In the genomic region with DNA sequence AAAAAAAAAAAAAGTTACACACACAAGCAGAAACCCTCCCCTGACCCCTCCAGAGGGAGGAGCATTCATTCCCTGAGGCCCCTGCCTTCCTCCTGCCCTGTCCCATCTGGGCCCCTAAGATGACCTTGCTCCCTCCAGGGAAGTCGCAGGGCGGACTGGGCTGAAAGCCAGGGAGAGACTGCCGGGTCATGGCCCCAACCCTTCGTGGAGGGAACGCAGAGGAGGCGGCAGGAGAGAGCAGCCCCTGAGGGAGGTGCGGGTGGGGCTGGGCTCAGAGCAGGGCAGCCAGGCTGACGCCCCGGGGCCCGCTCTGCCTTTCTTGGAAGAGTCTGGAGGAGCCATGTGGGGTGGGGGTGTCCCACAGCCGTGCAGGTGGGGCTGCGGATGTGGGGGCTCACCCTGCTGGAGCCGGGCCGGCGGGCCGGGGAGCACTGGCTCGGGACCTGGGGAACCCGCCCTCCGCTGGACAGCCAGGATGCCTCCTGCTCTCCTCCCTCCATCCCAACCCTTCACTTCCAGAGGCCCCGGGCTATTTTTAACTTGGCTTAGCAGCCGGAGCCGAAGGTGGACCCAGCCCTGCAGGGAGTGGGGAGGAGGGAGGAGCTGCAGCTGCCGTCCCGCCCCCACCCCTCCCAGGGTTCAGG, we compare ENCODE assay signal across 1 cellular context.
TF ChIP-seq lines count a peak whose summit lies in the region.

No MANE protein-coding gene starts in this region.

TF ChIP-seq in K562, 482 proteins besides CTCF, POLR2A, EP300 and RAD21 (continued from another document and continues in another):
- TF ChIP-seq, protein P1, sequence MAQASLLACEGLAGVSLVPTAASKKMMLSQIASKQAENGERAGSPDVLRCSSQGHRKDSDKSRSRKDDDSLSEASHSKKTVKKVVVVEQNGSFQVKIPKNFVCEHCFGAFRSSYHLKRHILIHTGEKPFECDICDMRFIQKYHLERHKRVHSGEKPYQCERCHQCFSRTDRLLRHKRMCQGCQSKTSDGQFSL (CRISPR knock-in tag; IDR thresholded peaks at IDR 0.05), result 0 out of 2 replicates have a peak, but pooled peaks have one; percentile 13
- TF ChIP-seq, protein P1 (tag; IDR thresholded peaks at IDR 0.05), result no peak
- TF ChIP-seq SIRT6 (IDR thresholded peaks at IDR 0.05; ENCODE audit: low read depth, low read length) (no peak), BRD4 (IDR thresholded peaks at IDR 0.05) (no peak), ARID1B (IDR thresholded peaks at IDR 0.05) (peak; percentile 35; the same call in 1 of the 2 replicates), TEAD1 (CRISPR knock-in tag; IDR thresholded peaks at IDR 0.05) (0 out of 4 replicates have a peak, but pooled peaks of 1 of the 2 experiments have one; percentile 32), RNF2 (IDR thresholded peaks at IDR 0.05) (peak; percentile 48; the same call in 1 of the 2 replicates), NCOA4 (IDR thresholded peaks at IDR 0.05; ENCODE audit: partially characterized antibody) (no peak), ETV5 (CRISPR knock-in tag; IDR thresholded peaks at IDR 0.05; ENCODE audit: low read depth) (no peak), RAD51 (IDR thresholded peaks at IDR 0.05; ENCODE audit: borderline replicate concordance, low read depth) (no peak), ZNF79 (CRISPR knock-in tag; IDR thresholded peaks at IDR 0.05; ENCODE audit: low read depth) (no peak), NR2C2 (CRISPR knock-in tag; IDR thresholded peaks at IDR 0.05) (peak; percentile 36; the same call in 1 of the 2 replicates), NR2C2 (tag; IDR thresholded peaks at IDR 0.05) (peak; percentile 64; the same call in 1 of the 2 replicates), ZNF121 (CRISPR knock-in tag; conservative IDR thresholded peaks at IDR 0.05) (no peak), ZNF41 (CRISPR knock-in tag; conservative IDR thresholded peaks at IDR 0.05) (no peak), ZNF197 (CRISPR knock-in tag; IDR thresholded peaks at IDR 0.05; ENCODE audit: low read depth) (no peak), HNRNPK (IDR thresholded peaks at IDR 0.05; ENCODE audit: low read depth, low read length, poor library complexity, severe bottlenecking) (no peak), TOE1 (IDR thresholded peaks at IDR 0.05; ENCODE audit: borderline replicate concordance) (no peak), TOE1 (CRISPR knock-in tag; IDR thresholded peaks at IDR 0.05; ENCODE audit: borderline replicate concordance, low read depth) (no peak), NFE2L1 (tag; IDR thresholded peaks at IDR 0.05; ENCODE audit: borderline replicate concordance, low read depth) (no peak), SIN3A (IDR thresholded peaks at IDR 0.05; ENCODE audit: borderline replicate concordance in 2 of 2, control insufficient read depth in 1 of 2, low read depth in 2 of 2, low read length in 2 of 2) (no peak), BRF1 (IDR thresholded peaks at IDR 0.05; ENCODE audit: borderline replicate concordance, extremely low read depth, insufficient read length) (no peak), ATF7 (IDR thresholded peaks at IDR 0.05) (0 out of 2 replicates have a peak, but pooled peaks have one; percentile 33), HCFC1 (IDR thresholded peaks at IDR 0.05; ENCODE audit: low read depth, low read length) (no peak), SRSF9 (IDR thresholded peaks at IDR 0.05; ENCODE audit: borderline replicate concordance, low read depth, low read length) (no peak), HDAC3 (IDR thresholded peaks at IDR 0.05; ENCODE audit: borderline replicate concordance, partially characterized antibody) (no peak), MEF2A (IDR thresholded peaks at IDR 0.05; ENCODE audit: control insufficient read depth, low read depth, low read length) (peak; percentile 88; the same call in 1 of the 2 replicates), ZNF354B (CRISPR knock-in tag; IDR thresholded peaks at IDR 0.05) (no peak), NRF1 (conservative IDR thresholded peaks at IDR 0.05 in 1 of 2, IDR thresholded peaks at IDR 0.05 in 1 of 2) (peak; percentile 31 to 34; a peak in 3 of 4 replicates), CTBP1 (IDR thresholded peaks at IDR 0.05; ENCODE audit: borderline replicate concordance) (peak; percentile 63; the same call in 1 of the 2 replicates), SAFB2 (IDR thresholded peaks at IDR 0.05; ENCODE audit: borderline replicate concordance, low read depth, low read length, severe bottlenecking) (no peak), STAG1 (CRISPR knock-in tag; IDR thresholded peaks at IDR 0.05; ENCODE audit: borderline replicate concordance) (no peak), EHMT2 (IDR thresholded peaks at IDR 0.05) (no peak), HDGF (IDR thresholded peaks at IDR 0.05) (no peak), PHF8 (IDR thresholded peaks at IDR 0.05; ENCODE audit: borderline replicate concordance, low read length) (peak; percentile 42; the same call in 1 of the 2 replicates), TFAM (CRISPR knock-in tag; conservative IDR thresholded peaks at IDR 0.05) (no peak), NFIC (IDR thresholded peaks at IDR 0.05) (peak; percentile 94), BCOR (IDR thresholded peaks at IDR 0.05) (0 out of 2 replicates have a peak, but pooled peaks have one; percentile 10), GATA2 (CRISPR knock-in tag; IDR thresholded peaks at IDR 0.05) (no peak), FOXK1 (CRISPR knock-in tag; IDR thresholded peaks at IDR 0.05; ENCODE audit: borderline replicate concordance) (no peak), FOXA1 (IDR thresholded peaks at IDR 0.05; ENCODE audit: borderline replicate concordance) (no peak), PYGO2 (tag; IDR thresholded peaks at IDR 0.05) (no peak)
- TF ChIP-seq, protein P2, sequence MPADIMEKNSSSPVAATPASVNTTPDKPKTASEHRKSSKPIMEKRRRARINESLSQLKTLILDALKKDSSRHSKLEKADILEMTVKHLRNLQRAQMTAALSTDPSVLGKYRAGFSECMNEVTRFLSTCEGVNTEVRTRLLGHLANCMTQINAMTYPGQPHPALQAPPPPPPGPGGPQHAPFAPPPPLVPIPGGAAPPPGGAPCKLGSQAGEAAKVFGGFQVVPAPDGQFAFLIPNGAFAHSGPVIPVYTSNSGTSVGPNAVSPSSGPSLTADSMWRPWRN (IDR thresholded peaks at IDR 0.05; ENCODE audit: low read depth), result no peak
- TF ChIP-seq, protein P3, sequence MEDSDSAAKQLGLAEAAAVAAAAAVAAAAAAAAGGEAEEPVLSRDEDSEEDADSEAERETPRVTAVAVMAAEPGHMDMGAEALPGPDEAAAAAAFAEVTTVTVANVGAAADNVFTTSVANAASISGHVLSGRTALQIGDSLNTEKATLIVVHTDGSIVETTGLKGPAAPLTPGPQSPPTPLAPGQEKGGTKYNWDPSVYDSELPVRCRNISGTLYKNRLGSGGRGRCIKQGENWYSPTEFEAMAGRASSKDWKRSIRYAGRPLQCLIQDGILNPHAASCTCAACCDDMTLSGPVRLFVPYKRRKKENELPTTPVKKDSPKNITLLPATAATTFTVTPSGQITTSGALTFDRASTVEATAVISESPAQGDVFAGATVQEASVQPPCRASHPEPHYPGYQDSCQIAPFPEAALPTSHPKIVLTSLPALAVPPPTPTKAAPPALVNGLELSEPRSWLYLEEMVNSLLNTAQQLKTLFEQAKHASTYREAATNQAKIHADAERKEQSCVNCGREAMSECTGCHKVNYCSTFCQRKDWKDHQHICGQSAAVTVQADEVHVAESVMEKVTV (CRISPR knock-in tag; IDR thresholded peaks at IDR 0.05), result no peak
- TF ChIP-seq, protein P4, sequence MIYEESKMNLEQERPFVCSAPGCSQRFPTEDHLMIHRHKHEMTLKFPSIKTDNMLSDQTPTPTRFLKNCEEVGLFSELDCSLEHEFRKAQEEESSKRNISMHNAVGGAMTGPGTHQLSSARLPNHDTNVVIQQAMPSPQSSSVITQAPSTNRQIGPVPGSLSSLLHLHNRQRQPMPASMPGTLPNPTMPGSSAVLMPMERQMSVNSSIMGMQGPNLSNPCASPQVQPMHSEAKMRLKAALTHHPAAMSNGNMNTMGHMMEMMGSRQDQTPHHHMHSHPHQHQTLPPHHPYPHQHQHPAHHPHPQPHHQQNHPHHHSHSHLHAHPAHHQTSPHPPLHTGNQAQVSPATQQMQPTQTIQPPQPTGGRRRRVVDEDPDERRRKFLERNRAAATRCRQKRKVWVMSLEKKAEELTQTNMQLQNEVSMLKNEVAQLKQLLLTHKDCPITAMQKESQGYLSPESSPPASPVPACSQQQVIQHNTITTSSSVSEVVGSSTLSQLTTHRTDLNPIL (CRISPR knock-in tag; IDR thresholded peaks at IDR 0.05), result no peak
- TF ChIP-seq, protein P5, sequence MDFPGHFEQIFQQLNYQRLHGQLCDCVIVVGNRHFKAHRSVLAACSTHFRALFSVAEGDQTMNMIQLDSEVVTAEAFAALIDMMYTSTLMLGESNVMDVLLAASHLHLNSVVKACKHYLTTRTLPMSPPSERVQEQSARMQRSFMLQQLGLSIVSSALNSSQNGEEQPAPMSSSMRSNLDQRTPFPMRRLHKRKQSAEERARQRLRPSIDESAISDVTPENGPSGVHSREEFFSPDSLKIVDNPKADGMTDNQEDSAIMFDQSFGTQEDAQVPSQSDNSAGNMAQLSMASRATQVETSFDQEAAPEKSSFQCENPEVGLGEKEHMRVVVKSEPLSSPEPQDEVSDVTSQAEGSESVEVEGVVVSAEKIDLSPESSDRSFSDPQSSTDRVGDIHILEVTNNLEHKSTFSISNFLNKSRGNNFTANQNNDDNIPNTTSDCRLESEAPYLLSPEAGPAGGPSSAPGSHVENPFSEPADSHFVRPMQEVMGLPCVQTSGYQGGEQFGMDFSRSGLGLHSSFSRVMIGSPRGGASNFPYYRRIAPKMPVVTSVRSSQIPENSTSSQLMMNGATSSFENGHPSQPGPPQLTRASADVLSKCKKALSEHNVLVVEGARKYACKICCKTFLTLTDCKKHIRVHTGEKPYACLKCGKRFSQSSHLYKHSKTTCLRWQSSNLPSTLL (IDR thresholded peaks at IDR 0.05), result no peak
- TF ChIP-seq, protein P6, sequence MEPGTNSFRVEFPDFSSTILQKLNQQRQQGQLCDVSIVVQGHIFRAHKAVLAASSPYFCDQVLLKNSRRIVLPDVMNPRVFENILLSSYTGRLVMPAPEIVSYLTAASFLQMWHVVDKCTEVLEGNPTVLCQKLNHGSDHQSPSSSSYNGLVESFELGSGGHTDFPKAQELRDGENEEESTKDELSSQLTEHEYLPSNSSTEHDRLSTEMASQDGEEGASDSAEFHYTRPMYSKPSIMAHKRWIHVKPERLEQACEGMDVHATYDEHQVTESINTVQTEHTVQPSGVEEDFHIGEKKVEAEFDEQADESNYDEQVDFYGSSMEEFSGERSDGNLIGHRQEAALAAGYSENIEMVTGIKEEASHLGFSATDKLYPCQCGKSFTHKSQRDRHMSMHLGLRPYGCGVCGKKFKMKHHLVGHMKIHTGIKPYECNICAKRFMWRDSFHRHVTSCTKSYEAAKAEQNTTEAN (CRISPR knock-in tag; IDR thresholded peaks at IDR 0.05), result no peak
- TF ChIP-seq, protein P7, sequence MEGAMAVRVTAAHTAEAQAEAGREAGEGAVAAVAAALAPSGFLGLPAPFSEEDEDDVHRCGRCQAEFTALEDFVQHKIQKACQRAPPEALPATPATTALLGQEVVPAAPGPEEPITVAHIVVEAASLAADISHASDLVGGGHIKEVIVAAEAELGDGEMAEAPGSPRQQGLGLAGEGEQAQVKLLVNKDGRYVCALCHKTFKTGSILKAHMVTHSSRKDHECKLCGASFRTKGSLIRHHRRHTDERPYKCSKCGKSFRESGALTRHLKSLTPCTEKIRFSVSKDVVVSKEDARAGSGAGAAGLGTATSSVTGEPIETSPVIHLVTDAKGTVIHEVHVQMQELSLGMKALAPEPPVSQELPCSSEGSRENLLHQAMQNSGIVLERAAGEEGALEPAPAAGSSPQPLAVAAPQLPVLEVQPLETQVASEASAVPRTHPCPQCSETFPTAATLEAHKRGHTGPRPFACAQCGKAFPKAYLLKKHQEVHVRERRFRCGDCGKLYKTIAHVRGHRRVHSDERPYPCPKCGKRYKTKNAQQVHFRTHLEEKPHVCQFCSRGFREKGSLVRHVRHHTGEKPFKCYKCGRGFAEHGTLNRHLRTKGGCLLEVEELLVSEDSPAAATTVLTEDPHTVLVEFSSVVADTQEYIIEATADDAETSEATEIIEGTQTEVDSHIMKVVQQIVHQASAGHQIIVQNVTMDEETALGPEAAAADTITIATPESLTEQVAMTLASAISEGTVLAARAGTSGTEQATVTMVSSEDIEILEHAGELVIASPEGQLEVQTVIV (CRISPR knock-in tag; IDR thresholded peaks at IDR 0.05; ENCODE audit: borderline replicate concordance), result no peak
- TF ChIP-seq, protein P8, sequence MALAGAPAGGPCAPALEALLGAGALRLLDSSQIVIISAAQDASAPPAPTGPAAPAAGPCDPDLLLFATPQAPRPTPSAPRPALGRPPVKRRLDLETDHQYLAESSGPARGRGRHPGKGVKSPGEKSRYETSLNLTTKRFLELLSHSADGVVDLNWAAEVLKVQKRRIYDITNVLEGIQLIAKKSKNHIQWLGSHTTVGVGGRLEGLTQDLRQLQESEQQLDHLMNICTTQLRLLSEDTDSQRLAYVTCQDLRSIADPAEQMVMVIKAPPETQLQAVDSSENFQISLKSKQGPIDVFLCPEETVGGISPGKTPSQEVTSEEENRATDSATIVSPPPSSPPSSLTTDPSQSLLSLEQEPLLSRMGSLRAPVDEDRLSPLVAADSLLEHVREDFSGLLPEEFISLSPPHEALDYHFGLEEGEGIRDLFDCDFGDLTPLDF (CRISPR knock-in tag; IDR thresholded peaks at IDR 0.05), result no peak
- TF ChIP-seq, protein P9, sequence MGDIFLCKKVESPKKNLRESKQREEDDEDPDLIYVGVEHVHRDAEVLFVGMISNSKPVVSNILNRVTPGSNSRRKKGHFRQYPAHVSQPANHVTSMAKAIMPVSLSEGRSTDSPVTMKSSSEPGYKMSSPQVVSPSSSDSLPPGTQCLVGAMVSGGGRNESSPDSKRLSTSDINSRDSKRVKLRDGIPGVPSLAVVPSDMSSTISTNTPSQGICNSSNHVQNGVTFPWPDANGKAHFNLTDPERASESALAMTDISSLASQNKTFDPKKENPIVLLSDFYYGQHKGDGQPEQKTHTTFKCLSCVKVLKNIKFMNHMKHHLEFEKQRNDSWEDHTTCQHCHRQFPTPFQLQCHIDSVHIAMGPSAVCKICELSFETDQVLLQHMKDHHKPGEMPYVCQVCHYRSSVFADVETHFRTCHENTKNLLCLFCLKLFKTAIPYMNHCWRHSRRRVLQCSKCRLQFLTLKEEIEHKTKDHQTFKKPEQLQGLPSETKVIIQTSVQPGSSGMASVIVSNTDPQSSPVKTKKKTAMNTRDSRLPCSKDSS (IDR thresholded peaks at IDR 0.05; ENCODE audit: low read depth, partially characterized antibody), result no peak
- TF ChIP-seq, protein P10, sequence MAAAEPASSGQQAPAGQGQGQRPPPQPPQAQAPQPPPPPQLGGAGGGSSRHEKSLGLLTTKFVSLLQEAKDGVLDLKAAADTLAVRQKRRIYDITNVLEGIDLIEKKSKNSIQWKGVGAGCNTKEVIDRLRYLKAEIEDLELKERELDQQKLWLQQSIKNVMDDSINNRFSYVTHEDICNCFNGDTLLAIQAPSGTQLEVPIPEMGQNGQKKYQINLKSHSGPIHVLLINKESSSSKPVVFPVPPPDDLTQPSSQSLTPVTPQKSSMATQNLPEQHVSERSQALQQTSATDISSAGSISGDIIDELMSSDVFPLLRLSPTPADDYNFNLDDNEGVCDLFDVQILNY (CRISPR knock-in tag; IDR thresholded peaks at IDR 0.05), result no peak
